17 cellular contexts compared by ENCODE assay signal in genomic region chr9:74772126-74772525, GRCh38.
A peak's percentile ranks its signal among the peaks of the same experiment; 100 is the strongest.
DNase-seq lines count a peak whose midpoint lies in the region; ATAC-seq and TF ChIP-seq lines count a peak whose summit lies in the region.
"Had no signal": no experiment of that assay in that cellular context is flagged by ENCODE, and none has a peak within 500 bp of the region (broad histone marks: within the 10 kb centered on the region; RNA-seq: fewer than 3 reads in every experiment).

No MANE protein-coding gene starts in this region.

- H3K36me3 Mint-ChIP-seq in natural killer cell treated with Interleukin-12 subunit alpha and Interleukin-12 subunit beta and Interleukin-15 and Interleukin-18, amount 100 ng/mL, for 72 hours, result no peaks in the 10 kb centered on the region
- no peaks in the 10 kb centered on the region for H3K36me3 Mint-ChIP-seq in natural killer cell
- H3K36me3 Mint-ChIP-seq in stimulated activated effector memory CD8-positive, alpha-beta T cell treated with anti-CD3 and anti-CD28 coated beads, Interleukin-12 subunit alpha, Interleukin-12 subunit beta, amount 100 ng/mL, for 72 hours, result no peaks in the 10 kb centered on the region

- H3K4me1 Mint-ChIP-seq in natural killer cell treated with Interleukin-12 subunit alpha and Interleukin-12 subunit beta and Interleukin-15 and Interleukin-18, amount 100 ng/mL, for 72 hours (ENCODE audit: low read depth in 2 of 2), result peaks cover 5 to 14% of the 10 kb centered on the region in 2 donors
- H3K4me1 Mint-ChIP-seq in natural killer cell, result no peaks in the 10 kb centered on the region
- peaks cover 14% of the 10 kb centered on the region for H3K4me1 Mint-ChIP-seq in stimulated activated effector memory CD8-positive, alpha-beta T cell treated with anti-CD3 and anti-CD28 coated beads, Interleukin-12 subunit alpha, Interleukin-12 subunit beta, amount 100 ng/mL, for 72 hours
- H3K4me1 Mint-ChIP-seq: activated B cell treated with CpG ODN at 0.5 μM for 24 hours had no signal

- H3K4me3 ChIP-seq in heart right ventricle, result no peak overlapping the region
- H3K4me3 ChIP-seq: tibial artery had no signal

- H3K27ac Mint-ChIP-seq in natural killer cell treated with Interleukin-12 subunit alpha and Interleukin-12 subunit beta and Interleukin-15 and Interleukin-18, amount 100 ng/mL, for 72 hours, result peak overlapping the region in 1 of 2 donors; percentile 3
- H3K27ac Mint-ChIP-seq in natural killer cell, result no peak overlapping the region
- H3K27ac Mint-ChIP-seq in stimulated activated effector memory CD8-positive, alpha-beta T cell treated with anti-CD3 and anti-CD28 coated beads, Interleukin-12 subunit alpha, Interleukin-12 subunit beta, amount 100 ng/mL, for 72 hours, result no peak overlapping the region
- H3K27ac Mint-ChIP-seq: activated B cell treated with CpG ODN at 0.5 μM for 24 hours had no signal

- WGBS in heart right ventricle, 2 donors, result 84 to 89% methylated on average over 4 of the region's 4 CpGs

- no peak overlapping the region for H3K27ac ChIP-seq in heart right ventricle
- H3K27ac ChIP-seq: tibial artery had no signal

- peaks cover 0 to 2% (median 0%) of the 10 kb centered on the region in 9 donors for H3K4me1 ChIP-seq in heart right ventricle
- H3K4me1 ChIP-seq: Caco-2, tibial artery had no signal

- peaks cover 26 to 29% of the 10 kb centered on the region in 2 donors for H3K27me3 Mint-ChIP-seq in natural killer cell treated with Interleukin-12 subunit alpha and Interleukin-12 subunit beta and Interleukin-15 and Interleukin-18, amount 100 ng/mL, for 72 hours
- peaks cover 21 to 28% of the 10 kb centered on the region in 2 donors for H3K27me3 Mint-ChIP-seq in natural killer cell (ENCODE audit: low read depth in 2 of 2)

- peak overlapping the region; percentile 44 for H3K4me3 Mint-ChIP-seq in natural killer cell treated with Interleukin-12 subunit alpha and Interleukin-12 subunit beta and Interleukin-15 and Interleukin-18, amount 100 ng/mL, for 72 hours
- no peak overlapping the region for H3K4me3 Mint-ChIP-seq in natural killer cell
- no peak overlapping the region for H3K4me3 Mint-ChIP-seq in stimulated activated effector memory CD8-positive, alpha-beta T cell treated with anti-CD3 and anti-CD28 coated beads, Interleukin-12 subunit alpha, Interleukin-12 subunit beta, amount 100 ng/mL, for 72 hours
- H3K4me3 Mint-ChIP-seq: activated B cell treated with CpG ODN at 0.5 μM for 24 hours had no signal

- intact Hi-C loops in natural killer cell (cut with micrococcal nuclease), result loop anchor here (5.0 kb wide), 1 partner anchor 1095 kb away; no protein-coding TSS in a partner anchor
- intact Hi-C loops in heart right ventricle (cut with DNase I), result loop anchor here in 3 of 10 donors (5.0 to 10.0 kb wide), 3 partner anchors 113 to 303 kb away; partner anchors contain the start of gene TRPM6 (in 1 of the 3)

- TF ChIP-seq CTCF in natural killer cell (IDR thresholded peaks at IDR 0.05) (no peak), heart right ventricle (IDR thresholded peaks at IDR 0.05) (no peak)

- no peaks in the 10 kb centered on the region for H3K36me3 ChIP-seq in heart right ventricle
- H3K36me3 ChIP-seq: tibial artery had no signal

- no peaks in the 10 kb centered on the region for H3K9me3 Mint-ChIP-seq in natural killer cell treated with Interleukin-12 subunit alpha and Interleukin-12 subunit beta and Interleukin-15 and Interleukin-18, amount 100 ng/mL, for 72 hours
- H3K9me3 Mint-ChIP-seq in natural killer cell, result no peaks in the 10 kb centered on the region
- no peaks in the 10 kb centered on the region for H3K9me3 Mint-ChIP-seq in stimulated activated effector memory CD8-positive, alpha-beta T cell treated with anti-CD3 and anti-CD28 coated beads, Interleukin-12 subunit alpha, Interleukin-12 subunit beta, amount 100 ng/mL, for 72 hours
- H3K9me3 Mint-ChIP-seq: activated B cell treated with CpG ODN at 0.5 μM for 24 hours had no signal

- ATAC-seq in natural killer cell treated with Interleukin-12 subunit alpha and Interleukin-12 subunit beta and Interleukin-15 and Interleukin-18, amount 100 ng/mL, for 72 hours, result peak; percentile 61 to 64
- ATAC-seq in natural killer cell (no peak), GM21576 (IDR thresholded peaks at IDR 0.05; ENCODE audit: unreplicated experiment) (peak; percentile 51), HG03342 (IDR thresholded peaks at IDR 0.05; ENCODE audit: unreplicated experiment) (peak; percentile 49), heart right ventricle (no peak)
- ATAC-seq in stimulated activated effector memory CD8-positive, alpha-beta T cell treated with anti-CD3 and anti-CD28 coated beads, Interleukin-12 subunit alpha, Interleukin-12 subunit beta, amount 100 ng/mL, for 72 hours, result peak; percentile 70
- ATAC-seq: left lobe of liver had no signal

- no peaks in the 10 kb centered on the region for H3K9me3 ChIP-seq in heart right ventricle
- H3K9me3 ChIP-seq: Caco-2, tibial artery had no signal

- peaks cover 0 to 23% (median 0%) of the 10 kb centered on the region in 7 donors for H3K27me3 ChIP-seq in heart right ventricle

- DNase-seq in natural killer cell treated with Interleukin-12 subunit alpha and Interleukin-12 subunit beta and Interleukin-15 and Interleukin-18, amount 100 ng/mL, for 72 hours (ENCODE audit: low spot score), result no peak
- DNase-seq in natural killer cell (no peak), heart right ventricle (no peak), 8988T (no peak), NCI-H146 treated with DMSO at 0.1 percent for 48 hours (lab: John Stamatoyannopoulos, UW; ENCODE audit: unreplicated experiment) (no peak)
- DNase-seq in stimulated activated effector memory CD8-positive, alpha-beta T cell treated with anti-CD3 and anti-CD28 coated beads, Interleukin-12 subunit alpha, Interleukin-12 subunit beta, amount 100 ng/mL, for 72 hours (ENCODE audit: low spot score in 2 of 2), result no peak
- DNase-seq: activated B cell treated with CpG ODN at 0.5 μM for 24 hours, Caco-2, dermis blood vessel endothelial cell, hypothalamus, NCI-H2081, NCI-H748 treated with DMSO at 0.1 percent for 48 hours, RPMI8226, tibial artery had no signal

Comparison
In these comparisons a context has a peak if more than half of its experiments do, and no peak if none do; other contexts are left out.
1. ATAC-seq: peak in natural killer cell treated with Interleukin-12 subunit alpha and Interleukin-12 subunit beta and Interleukin-15 and Interleukin-18, amount 100 ng/mL, for 72 hours (2 of 2), GM21576 (single experiment), HG03342 (single experiment) and stimulated activated effector memory CD8-positive, alpha-beta T cell treated with anti-CD3 and anti-CD28 coated beads, Interleukin-12 subunit alpha, Interleukin-12 subunit beta, amount 100 ng/mL, for 72 hours (single experiment); none in natural killer cell (0 of 3) and heart right ventricle (0 of 8).